ENCODE assay signal across 8 cellular contexts in genomic region chr14:60723218-60724079, GRCh38. TPM values are rescaled to one million over a fixed set of nuclear protein-coding genes. Genes with fewer than 3 reads are reported as not detected.
A peak's percentile ranks its signal among the peaks of the same experiment; 100 is the strongest.
DNase-seq lines count a peak whose midpoint lies in the region; ATAC-seq, FAIRE-seq and TF ChIP-seq lines count a peak whose summit lies in the region.

No MANE protein-coding gene starts in this region.

- H3K36me3 Mint-ChIP-seq in Caco-2 (ENCODE audit: insufficient read depth, unreplicated experiment) = no peaks in the 10 kb centered on the region

- FAIRE-seq in D721Med (lab: Jason Lieb, UNC) = no peak

- TSS peak; percentile 30 for BruUV-seq in Caco-2 (replicated peaks; lab: Mats Ljungman, UMichigan)

- no peak for TF ChIP-seq EP300 in transverse colon (IDR thresholded peaks at IDR 0.05; ENCODE audit: low read depth)

- ATAC-seq in GM21390 (IDR thresholded peaks at IDR 0.05; ENCODE audit: unreplicated experiment) = peak; percentile 46

- H3K36me3 ChIP-seq in Caco-2 (ENCODE audit: control insufficient read depth, insufficient read depth, low read length) = no peaks in the 10 kb centered on the region
- no peaks in the 10 kb centered on the region for H3K36me3 ChIP-seq in mucosa of rectum (ENCODE audit: control insufficient read depth in 2 of 2, insufficient read depth in 2 of 2, low read length in 2 of 2)
- H3K36me3 ChIP-seq in transverse colon = no peaks in the 10 kb centered on the region

- WGBS in transverse colon (ENCODE audit: low coverage in 1 of 2), 2 donors = 0% methylated on average over 11 to 63 of the region's 88 CpGs

- H3K27me3 ChIP-seq in Caco-2 (replicated peaks; ENCODE audit: control insufficient read depth, insufficient read depth, low read length) = no peaks in the 10 kb centered on the region
- peaks cover 38 to 48% of the 10 kb centered on the region in 2 donors for H3K27me3 ChIP-seq in mucosa of rectum (ENCODE audit: control insufficient read depth in 2 of 2, insufficient read depth in 2 of 2, low read length in 2 of 2)
- H3K27me3 ChIP-seq in transverse colon = peaks cover 97% of the 10 kb centered on the region

- H3K4me3 Mint-ChIP-seq in Caco-2 (ENCODE audit: unreplicated experiment) = peak overlapping the region; percentile 84

- peak overlapping the region; percentile 66 for H3K27ac Mint-ChIP-seq in Caco-2 (ENCODE audit: unreplicated experiment)

- H3K4me3 ChIP-seq in Caco-2 (ENCODE audit: low read depth, low read length) (peak overlapping the region; percentile 84), epithelial cell of esophagus (ENCODE audit: low read length) (peak overlapping the region; percentile 80), mucosa of rectum (ENCODE audit: low read length in 2 of 2) (peak overlapping the region; percentile 66 to 77), transverse colon (peak overlapping the region; percentile 44 to 77 (median 66))

- H3K9me3 ChIP-seq in Caco-2 (no peaks in the 10 kb centered on the region), mucosa of rectum (ENCODE audit: control insufficient read depth in 2 of 2, low read length in 2 of 2) (no peaks in the 10 kb centered on the region), transverse colon (no peaks in the 10 kb centered on the region)

- intact Hi-C loops in Caco-2 (cut with micrococcal nuclease; ENCODE audit: unreplicated experiment) = loop anchor here (1.0 to 5.0 kb wide), 5 partner anchors 11 to 529 kb away; partner anchors contain the start of genes MNAT1, SIX1, SLC38A6 and TRMT5
- intact Hi-C loops in transverse colon (cut with DNase I; ENCODE audit: low total_unique reads) = no loop called here

- H3K4me1 Mint-ChIP-seq in Caco-2 (ENCODE audit: low read depth, unreplicated experiment) = peaks cover 6% of the 10 kb centered on the region

- no peaks in the 10 kb centered on the region for H3K9me3 Mint-ChIP-seq in Caco-2 (ENCODE audit: unreplicated experiment)

- TF ChIP-seq POLR2A in transverse colon (IDR thresholded peaks at IDR 0.05) = no peak

- no peaks in the 10 kb centered on the region for H3K27me3 Mint-ChIP-seq in Caco-2 (ENCODE audit: insufficient read depth, unreplicated experiment)

- DNase-seq in Caco-2 (peak in 1 of 2 experiments; percentile 48), LoVo (ENCODE audit: low spot score) (peak; percentile 24), epithelial cell of esophagus (ENCODE audit: low read depth) (peak; percentile 73), transverse colon (peak; percentile 21), D721Med (ENCODE audit: insufficient read length, low spot score) (no peak)
- DNase-seq in activated CD4-positive, alpha-beta T cell treated with anti-CD3 and anti-CD28 coated beads, Interleukin-2, amount 50 U/mL, for 1 hour = peak; percentile 9

- POLR2A ChIA-PET in Caco-2 (lab: Charles Lee) = interaction anchor here (1.4 kb wide), 1 partner anchor 257 kb away, joined by 3 read pairs; the partner anchor contains the start of gene TRMT5

- H3K27ac ChIP-seq in mucosa of rectum (ENCODE audit: low read depth in 2 of 2, low read length in 2 of 2) (no peak overlapping the region), transverse colon (peak overlapping the region; percentile 34 to 59 (median 40))

- H3K4me1 ChIP-seq in Caco-2 (peaks cover 5% of the 10 kb centered on the region; the same call in 1 of the 2 replicates), mucosa of rectum (ENCODE audit: control insufficient read depth in 2 of 2, insufficient read depth in 2 of 2, low read length in 2 of 2) (peaks cover 16 to 19% of the 10 kb centered on the region in 2 donors), transverse colon (peaks cover 15 to 32% (median 28%) of the 10 kb centered on the region in 4 donors)

- H3K9ac ChIP-seq in mucosa of rectum (ENCODE audit: low read depth in 1 of 2, low read length in 2 of 2) = peak overlapping the region; percentile 8 to 41

- TF ChIP-seq CTCF in Caco-2 (IDR thresholded peaks at IDR 0.05; ENCODE audit: insufficient read depth in 1 of 2, low read depth in 1 of 2, low read length in 1 of 2, severe bottlenecking in 1 of 2, unreplicated experiment in 1 of 2) = no peak
- TF ChIP-seq CTCF in epithelial cell of esophagus (IDR thresholded peaks at IDR 0.05; ENCODE audit: insufficient read depth, low read depth, low read length, missing control alignments) = no peak
- TF ChIP-seq CTCF in transverse colon (IDR thresholded peaks at IDR 0.05) = peak in 1 of 5 experiments; percentile 3
- no peak for TF ChIP-seq CTCF in D721Med (IDR thresholded peaks at IDR 0.05; ENCODE audit: insufficient read depth, missing control alignments)

- CTCF ChIA-PET in Caco-2 (lab: Charles Lee) = interaction anchor here (0.6 to 1.1 kb wide), 2 partner anchors 77 to 373 kb away, joined by 3 to 5 read pairs; no protein-coding TSS in a partner anchor

- in situ Hi-C loops in transverse colon (cut with MboI; ENCODE audit: low pct_ligation_motif_present in 1 of 4, low pct_unique_long_range_greater_than_20kb in 1 of 4, low sequenced_read_pairs in 3 of 4) = no loop called here

RNA-seq across cellular contexts. Expression of gene SIX4, which starts 0.7 kb away (rescaled TPM):
- total RNA-seq in Caco-2 (2022) (4.3 and 4.8 TPM in 2 replicates), transverse colon (under 1 TPM in 2 of 4 donors, not detected in 2; 0.32 to 0.55 TPM)

RNA-seq across cellular contexts. Expression of gene MNAT1, which starts 11.1 kb away (rescaled TPM):
- 36.4 and 38.8 TPM in 2 replicates for total RNA-seq in Caco-2 (2022)
- 10 to 100 TPM in 3 of 4 donors, 1 to 10 TPM in 1; 4.2 to 30.3 (median 17.8) TPM for total RNA-seq in transverse colon

Comparison
In these comparisons a context has a peak if more than half of its experiments do, and no peak if none do; other contexts are left out.
1. H3K27ac ChIP-seq: peak in transverse colon (4 of 4); none in mucosa of rectum (0 of 2).
2. Peak in every context shown above with its lines, with median percentiles within 50 percentile points of each other: H3K4me3 ChIP-seq.